18 cellular contexts compared by ENCODE assay signal in genomic region chr17:61482467-61482866, GRCh38. TPM values are rescaled to one million over a fixed set of nuclear protein-coding genes. Genes with fewer than 3 reads are reported as not detected.
DNase-seq lines count a peak whose midpoint lies in the region; ATAC-seq, FAIRE-seq and TF ChIP-seq lines count a peak whose summit lies in the region.
"Had no signal": no experiment of that assay in that cellular context is flagged by ENCODE, and none has a peak within 500 bp of the region (broad histone marks: within the 10 kb centered on the region; RNA-seq: fewer than 3 reads in every experiment).

No MANE protein-coding gene starts in this region.

- no peaks in the 10 kb centered on the region for H3K4me1 Mint-ChIP-seq in activated T-cell treated with anti-CD3 and anti-CD28 coated beads, Interleukin-2, amount 50 U/mL, for 24 hours (ENCODE audit: low read depth)
- no peaks in the 10 kb centered on the region for H3K4me1 Mint-ChIP-seq in activated CD4-positive, alpha-beta memory T cell treated with anti-CD3 and anti-CD28 coated beads for 36 hours (ENCODE audit: low read depth)

- H3K36me3 Mint-ChIP-seq in activated T-cell treated with anti-CD3 and anti-CD28 coated beads, Interleukin-2, amount 50 U/mL, for 24 hours (ENCODE audit: low read depth): no peaks in the 10 kb centered on the region
- H3K36me3 Mint-ChIP-seq in activated CD4-positive, alpha-beta memory T cell treated with anti-CD3 and anti-CD28 coated beads for 36 hours: no peaks in the 10 kb centered on the region

- TF ChIP-seq EP300 in K562 (IDR thresholded peaks at IDR 0.05; ENCODE audit: low read length) (no peak), upper lobe of left lung (IDR thresholded peaks at IDR 0.05) (no peak)

- H3K36me3 ChIP-seq in K562 (ENCODE audit: control insufficient read depth, insufficient read depth, low read length): no peaks in the 10 kb centered on the region
- no peaks in the 10 kb centered on the region for H3K36me3 ChIP-seq in kidney (ENCODE audit: control insufficient read depth in 1 of 2, insufficient read depth in 2 of 2, low read length in 2 of 2)
- peaks cover 0 to 18% (median 0%) of the 10 kb centered on the region in 4 donors for H3K36me3 ChIP-seq in upper lobe of left lung
- H3K36me3 ChIP-seq: BLaER1 treated with 17β-estradiol and CSF1 and Interleukin-3, amounts not matched to agents 10 nM and 100 nM had no signal

- H3K9me3 Mint-ChIP-seq in activated T-cell treated with anti-CD3 and anti-CD28 coated beads, Interleukin-2, amount 50 U/mL, for 24 hours: no peaks in the 10 kb centered on the region
- H3K9me3 Mint-ChIP-seq in activated CD4-positive, alpha-beta memory T cell treated with anti-CD3 and anti-CD28 coated beads for 36 hours: no peaks in the 10 kb centered on the region
- H3K9me3 Mint-ChIP-seq: CD4-positive, alpha-beta T cell had no signal

- 0% methylated on average over 8 of the region's 8 CpGs for WGBS in K562 (ENCODE audit: insufficient coverage, low coverage, missing lambda C conversion rate)
- 80 to 89% methylated on average over 1 to 8 of the region's 8 CpGs for WGBS in upper lobe of left lung, 2 donors

- CTCF ChIA-PET in K562 (lab: Yijun Ruan, JAX; ENCODE audit: low intra/inter-chr PET ratio): no interaction called here
- CTCF ChIA-PET in activated CD4-positive, alpha-beta memory T cell treated with anti-CD3 and anti-CD28 coated beads for 36 hours (lab: Charles Lee): no interaction called here

- TF ChIP-seq CTCF in K562 (IDR thresholded peaks at IDR 0.05 in 2 of 3, conservative IDR thresholded peaks at IDR 0.05 in 1 of 3; ENCODE audit: insufficient read depth in 2 of 3, low read depth in 1 of 3, low read length in 3 of 3) (no peak), kidney (IDR thresholded peaks at IDR 0.05; ENCODE audit: borderline replicate concordance, extremely low read depth, insufficient read depth) (no peak), upper lobe of left lung (IDR thresholded peaks at IDR 0.05) (no peak)

- no peak overlapping the region for H3K4me3 ChIP-seq in K562
- no peak overlapping the region for H3K4me3 ChIP-seq in kidney (ENCODE audit: low read length in 2 of 2)
- H3K4me3 ChIP-seq in upper lobe of left lung: no peak overlapping the region
- H3K4me3 ChIP-seq: BLaER1 treated with 17β-estradiol and CSF1 and Interleukin-3, amounts not matched to agents 10 nM and 100 nM; GM23248 had no signal

- BruUV-seq in K562 (replicated peaks; lab: Mats Ljungman, UMichigan): no TSS peak

- FAIRE-seq in K562 (lab: Jason Lieb, UNC): no peak
- no peak for FAIRE-seq in kidney (lab: Jason Lieb, UNC)
- FAIRE-seq: GM18507, H54 had no signal

- no peak overlapping the region for H3K27ac ChIP-seq in K562 (ENCODE audit: extremely low read depth, low read depth, low read length)
- H3K27ac ChIP-seq in kidney (ENCODE audit: low read depth in 2 of 2, low read length in 2 of 2): no peak overlapping the region
- peak overlapping the region in 3 of 4 donors; percentile 12 to 57 (median 30) for H3K27ac ChIP-seq in upper lobe of left lung
- H3K27ac ChIP-seq: BLaER1 treated with 17β-estradiol and CSF1 and Interleukin-3, amounts not matched to agents 10 nM and 100 nM; GM23248; HL-60 had no signal

- H3K27ac Mint-ChIP-seq in activated T-cell treated with anti-CD3 and anti-CD28 coated beads, Interleukin-2, amount 50 U/mL, for 24 hours: no peak overlapping the region
- no peak overlapping the region for H3K27ac Mint-ChIP-seq in activated CD4-positive, alpha-beta memory T cell treated with anti-CD3 and anti-CD28 coated beads for 36 hours
- H3K27ac Mint-ChIP-seq: CD4-positive, alpha-beta T cell had no signal

- POLR2A ChIA-PET in K562 (lab: Yijun Ruan, JAX): no interaction called here
- POLR2A ChIA-PET in activated CD4-positive, alpha-beta memory T cell treated with anti-CD3 and anti-CD28 coated beads for 36 hours (lab: Charles Lee): no interaction called here

- no peaks in the 10 kb centered on the region for H3K79me2 ChIP-seq in K562 (ENCODE audit: control insufficient read depth, insufficient read depth, low read length)

- H3K9me1 ChIP-seq in K562 (ENCODE audit: control insufficient read depth, insufficient read depth, low read length): peaks cover 2% of the 10 kb centered on the region

- H3K27me3 ChIP-seq in K562 (ENCODE audit: control insufficient read depth in 2 of 2, insufficient read depth in 2 of 2, low read length in 2 of 2) (peaks cover 34 to 81% of the 10 kb centered on the region in 2 experiments; a peak in 4 of 5 replicates), upper lobe of left lung (no peaks in the 10 kb centered on the region)
- H3K27me3 ChIP-seq: BLaER1 treated with 17β-estradiol and CSF1 and Interleukin-3, amounts not matched to agents 10 nM and 100 nM had no signal

- no peak overlapping the region for H3K4me2 ChIP-seq in K562 (ENCODE audit: insufficient read depth, low read length)
- H3K4me2 ChIP-seq: BLaER1 treated with 17β-estradiol and CSF1 and Interleukin-3, amounts not matched to agents 10 nM and 100 nM had no signal

- H3K4me1 ChIP-seq in K562 (replicated peaks in 1 of 2; ENCODE audit: control insufficient read depth in 2 of 2, insufficient read depth in 2 of 2, low read length in 2 of 2) (peaks cover 0 to 3% of the 10 kb centered on the region in 2 experiments; a peak in 1 of 5 replicates), kidney (ENCODE audit: control insufficient read depth in 1 of 2, insufficient read depth in 1 of 2, low read depth in 1 of 2, low read length in 2 of 2) (no peaks in the 10 kb centered on the region), upper lobe of left lung (peaks cover 0 to 5% (median 0%) of the 10 kb centered on the region in 4 donors)

- TF ChIP-seq POLR2A in K562 (conservative IDR thresholded peaks at IDR 0.05) (no peak), upper lobe of left lung (IDR thresholded peaks at IDR 0.05) (no peak)

- DNase-seq in activated T-cell treated with anti-CD3 and anti-CD28 coated beads, Interleukin-2, amount 50 U/mL, for 24 hours: peak; percentile 20
- no peak for DNase-seq in activated T-cell treated with anti-CD3 and anti-CD28 coated beads, Interleukin-2, amount 50 U/mL, for 1 hour
- no peak for DNase-seq in K562 (ENCODE audit: extremely low read depth in 1 of 4, low spot score in 3 of 4)
- peak; percentile 35 for DNase-seq in kidney
- no peak for DNase-seq in upper lobe of left lung
- no peak for DNase-seq in activated CD4-positive, alpha-beta memory T cell treated with anti-CD3 and anti-CD28 coated beads for 36 hours
- no peak for DNase-seq in HUDEP-2 (lab: John Stamatoyannopoulos, UW; ENCODE audit: unreplicated experiment in 76 of 76)
- DNase-seq: ACHN; Calu3; CD4-positive, alpha-beta T cell; DMS 273 treated with DMSO at 0.1 percent for 48 hours; GM23248 had no signal

- ATAC-seq in K562 (no peak), upper lobe of left lung (ENCODE audit: low FRiP score in 2 of 2) (no peak), HG03565 (IDR thresholded peaks at IDR 0.05; ENCODE audit: unreplicated experiment) (no peak)

- no peak overlapping the region for H2AFZ ChIP-seq in K562 (ENCODE audit: low read depth, low read length)
- H2AFZ ChIP-seq: GM23248 had no signal

- H3K9ac ChIP-seq in K562 (ENCODE audit: insufficient read depth in 1 of 2, low read depth in 2 of 2, low read length in 2 of 2): no peak overlapping the region
- H3K9ac ChIP-seq in kidney (ENCODE audit: low read length in 2 of 2): no peak overlapping the region
- H3K9ac ChIP-seq: BLaER1 treated with 17β-estradiol and CSF1 and Interleukin-3, amounts not matched to agents 10 nM and 100 nM; GM23248 had no signal

- 0 out of 2 replicates have a peak, but pooled peaks cover under 1% of the 10 kb centered on the region for H4K20me1 ChIP-seq in K562 (replicated peaks; ENCODE audit: control insufficient read depth, insufficient read depth, low read length)
- H4K20me1 ChIP-seq: BLaER1 treated with 17β-estradiol and CSF1 and Interleukin-3, amounts not matched to agents 10 nM and 100 nM had no signal

- H3K27me3 Mint-ChIP-seq in activated T-cell treated with anti-CD3 and anti-CD28 coated beads, Interleukin-2, amount 50 U/mL, for 24 hours: no peaks in the 10 kb centered on the region
- no peaks in the 10 kb centered on the region for H3K27me3 Mint-ChIP-seq in activated CD4-positive, alpha-beta memory T cell treated with anti-CD3 and anti-CD28 coated beads for 36 hours

- H3K9me3 ChIP-seq in K562 (replicated peaks; ENCODE audit: control insufficient read depth, insufficient read depth, low read depth, low read length) (no peaks in the 10 kb centered on the region), kidney (ENCODE audit: control insufficient read depth in 1 of 2, low read length in 2 of 2) (no peaks in the 10 kb centered on the region), upper lobe of left lung (no peaks in the 10 kb centered on the region)
- H3K9me3 ChIP-seq: BLaER1 treated with 17β-estradiol and CSF1 and Interleukin-3, amounts not matched to agents 10 nM and 100 nM had no signal

- in situ Hi-C loops in K562 (cut with MboI): no loop called here

- intact Hi-C loops in K562 (cut with micrococcal nuclease) (no loop called here), kidney (cut with DNase I) (no loop called here)
- intact Hi-C loops in activated CD4-positive, alpha-beta memory T cell treated with anti-CD3 and anti-CD28 coated beads for 36 hours (cut with micrococcal nuclease): no loop called here

- H3K4me3 Mint-ChIP-seq in activated T-cell treated with anti-CD3 and anti-CD28 coated beads, Interleukin-2, amount 50 U/mL, for 24 hours: no peak overlapping the region
- H3K4me3 Mint-ChIP-seq in activated CD4-positive, alpha-beta memory T cell treated with anti-CD3 and anti-CD28 coated beads for 36 hours: no peak overlapping the region
- H3K4me3 Mint-ChIP-seq: CD4-positive, alpha-beta T cell had no signal

- no peak for TF ChIP-seq RAD21 in K562 (CRISPR knock-in tag; conservative IDR thresholded peaks at IDR 0.05 in 1 of 2, IDR thresholded peaks at IDR 0.05 in 1 of 2)

RNA-seq across cellular contexts. Expression of gene TBX4, which starts 30.2 kb away (rescaled TPM):
- not detected in 2 replicates for total RNA-seq in K562 (2011; cell fraction: chromatin; rRNA removed; ENCODE audit: low replicate concordance)
- not detected in 2 replicates for total RNA-seq in K562 (2011; cell fraction: nucleolus; rRNA removed)
- total RNA-seq in K562 (2011; cell fraction: nucleoplasm; rRNA removed): not detected in 2 replicates
- total RNA-seq in K562 (2014; rRNA removed): not detected in 2 replicates
- total RNA-seq in K562 (2014; rRNA removed; fragmentation: Illumina TruSeq; extraction: Trizol): not detected in 2 replicates
- not detected in 2 replicates for total RNA-seq in K562 (2015; rRNA removed; fragmentation: Illumina TruSeq; extraction: Trizol)
- not detected in 2 replicates for total RNA-seq in K562 (2021)
- not detected in 2 replicates for polyA plus RNA-seq in K562 (2011; rRNA removed)
- polyA plus RNA-seq in K562 (2011; cell fraction: cytosol; rRNA removed): not detected in 2 replicates
- polyA plus RNA-seq in K562 (2011; cell fraction: nucleus; rRNA removed): not detected in 2 replicates
- 0.06 TPM in 1 of 2 replicates, not detected in the other for polyA plus RNA-seq in K562 (2012)
- not detected in 2 replicates for polyA plus RNA-seq in K562 (2014; fragmentation: Illumina TruSeq; extraction: Trizol)
- not detected for polyA plus RNA-seq in K562 (2014; fragmentation: Nextera tagmentation; extraction: Ambion mirVana)
- polyA plus RNA-seq in K562 (2014; rRNA removed): not detected in 2 replicates
- polyA minus RNA-seq in K562 (2011; rRNA and poly(A)+ RNA removed): not detected in 2 replicates
- polyA minus RNA-seq in K562 (2011; cell fraction: cytosol; rRNA and poly(A)+ RNA removed): not detected in 2 replicates
- not detected in 2 replicates for polyA minus RNA-seq in K562 (2011; cell fraction: nucleus; rRNA and poly(A)+ RNA removed)
- total RNA-seq in kidney: not detected
- polyA plus RNA-seq in kidney (ENCODE audit: insufficient read depth, low read depth, low replicate concordance): not detected
- total RNA-seq in upper lobe of left lung: 10 to 100 TPM; 10.2 to 69.1 (median 22.7) TPM
- total RNA-seq in activated CD4-positive, alpha-beta memory T cell treated with anti-CD3 and anti-CD28 coated beads for 36 hours: not detected
- total RNA-seq: Calu3; CD4-positive, alpha-beta T cell; Daoy; GM23248 had no signal
- polyA plus RNA-seq: GM23248 had no signal

Comparison
In these comparisons a context has a peak if more than half of its experiments do, and no peak if none do; other contexts are left out.
1. DNase-seq: peak in activated T-cell treated with anti-CD3 and anti-CD28 coated beads, Interleukin-2, amount 50 U/mL, for 24 hours (single experiment) and kidney (single experiment); none in activated T-cell treated with anti-CD3 and anti-CD28 coated beads, Interleukin-2, amount 50 U/mL, for 1 hour (single experiment), K562 (0 of 4), upper lobe of left lung (0 of 2), activated CD4-positive, alpha-beta memory T cell treated with anti-CD3 and anti-CD28 coated beads for 36 hours (single experiment) and HUDEP-2 (0 of 76).
2. H3K27ac ChIP-seq: peak in upper lobe of left lung (3 of 4); none in K562 (single experiment) and kidney (0 of 2).
3. RNA of gene TBX4, which starts 30.2 kb away (total RNA-seq): 10.2 to 69.1 TPM in upper lobe of left lung; not detected in kidney (single experiment), not detected in K562 and not detected in activated CD4-positive, alpha-beta memory T cell treated with anti-CD3 and anti-CD28 coated beads for 36 hours; every median in the first group is over 4 times any median in the second.